8 cellular contexts compared by ENCODE assay signal in the genomic region with DNA sequence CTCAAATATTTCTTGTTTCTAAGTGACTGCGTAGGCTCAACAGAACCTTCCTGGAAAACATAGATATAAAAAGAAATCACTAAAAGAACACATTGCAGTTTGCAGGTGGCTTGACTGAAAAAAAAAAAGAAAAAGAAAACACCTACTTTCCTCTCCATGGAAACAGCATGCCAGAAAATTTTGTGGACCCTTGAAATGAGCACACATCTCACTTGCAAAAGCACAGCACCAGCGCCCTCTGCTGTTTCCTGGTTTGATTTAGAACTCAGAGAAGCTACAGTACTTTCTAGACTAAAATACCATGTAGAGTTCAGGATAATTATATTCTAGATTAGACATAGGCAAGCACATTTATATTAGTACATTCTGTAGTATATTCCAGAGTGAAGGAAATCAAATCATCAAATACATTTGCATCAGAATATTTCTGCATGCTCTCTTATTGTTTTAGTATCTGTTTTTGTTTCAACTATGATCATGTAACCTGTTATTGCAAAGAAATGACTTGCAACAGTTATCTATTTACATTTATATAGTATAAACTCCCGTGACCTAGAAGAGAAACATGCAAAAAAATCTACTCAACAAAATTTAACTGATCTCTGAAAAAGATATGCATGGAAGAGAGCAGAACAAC. TPM values are rescaled to one million over a fixed set of nuclear protein-coding genes. Genes with fewer than 3 reads are reported as not detected.
DNase-seq lines count a peak whose midpoint lies in the region; ATAC-seq and TF ChIP-seq lines count a peak whose summit lies in the region.

No MANE protein-coding gene starts in this region.

- H3K27me3 ChIP-seq in CD4-positive, CD25-positive, alpha-beta regulatory T cell (ENCODE audit: control insufficient read depth, insufficient read depth, low read length), result no peaks in the 10 kb centered on the region

- no peak overlapping the region for H3K27ac ChIP-seq in CD4-positive, CD25-positive, alpha-beta regulatory T cell (ENCODE audit: insufficient read depth, low read length, poor library complexity, severe bottlenecking)

- peak; percentile 81 to 85 (median 83) for TF ChIP-seq CTCF in nephron (IDR thresholded peaks at IDR 0.05; ENCODE audit: unreplicated experiment in 3 of 3)

- no peaks in the 10 kb centered on the region for H3K4me1 Mint-ChIP-seq in CD4-positive, CD25-positive, alpha-beta regulatory T cell
- H3K4me1 Mint-ChIP-seq in nephron, result peaks cover 8% of the 10 kb centered on the region

- H3K4me1 ChIP-seq in CD4-positive, CD25-positive, alpha-beta regulatory T cell (ENCODE audit: control insufficient read depth, insufficient read depth, low read length, poor library complexity, severe bottlenecking), result no peaks in the 10 kb centered on the region

- H3K9me3 Mint-ChIP-seq in CD4-positive, CD25-positive, alpha-beta regulatory T cell, result no peaks in the 10 kb centered on the region
- H3K9me3 Mint-ChIP-seq in nephron, result no peaks in the 10 kb centered on the region

- no peak overlapping the region for H3K4me3 ChIP-seq in CD4-positive, CD25-positive, alpha-beta regulatory T cell (ENCODE audit: low read depth, low read length)

- no peaks in the 10 kb centered on the region for H3K36me3 ChIP-seq in CD4-positive, CD25-positive, alpha-beta regulatory T cell (ENCODE audit: control insufficient read depth, insufficient read depth, low read length)

- H3K36me3 Mint-ChIP-seq in CD4-positive, CD25-positive, alpha-beta regulatory T cell, result no peaks in the 10 kb centered on the region
- no peaks in the 10 kb centered on the region for H3K36me3 Mint-ChIP-seq in nephron (ENCODE audit: low read depth)

- peak; percentile 49 to 80 (median 61) for DNase-seq in CD4-positive, CD25-positive, alpha-beta regulatory T cell
- DNase-seq in HUDEP-2 (lab: John Stamatoyannopoulos, UW; ENCODE audit: unreplicated experiment in 76 of 76), result peak in 67 of 76 experiments; percentile 1 to 77 (median 49)
- DNase-seq in OCI-M1 (lab: John Stamatoyannopoulos, UW), result peak; percentile 76
- peak; percentile 60 for DNase-seq in activated T-cell treated with anti-CD3 and anti-CD28 coated beads for 24 hours (ENCODE audit: low read depth)
- peak; percentile 66 for DNase-seq in fibroblast of gingiva (ENCODE audit: low read depth)
- peak; percentile 62 for DNase-seq in stimulated activated naive CD4-positive, alpha-beta T cell treated with Interleukin-2 at 50 U/mL for 16 hours (lab: John Stamatoyannopoulos, UW)

- peaks cover 23% of the 10 kb centered on the region for H3K27me3 Mint-ChIP-seq in CD4-positive, CD25-positive, alpha-beta regulatory T cell
- no peaks in the 10 kb centered on the region for H3K27me3 Mint-ChIP-seq in nephron (ENCODE audit: low read depth)

- no peaks in the 10 kb centered on the region for H3K9me3 ChIP-seq in CD4-positive, CD25-positive, alpha-beta regulatory T cell (ENCODE audit: control insufficient read depth in 2 of 2, low read length in 2 of 2)

- H3K4me3 Mint-ChIP-seq in CD4-positive, CD25-positive, alpha-beta regulatory T cell, result no peak overlapping the region
- no peak overlapping the region for H3K4me3 Mint-ChIP-seq in nephron

- H3K27ac Mint-ChIP-seq in CD4-positive, CD25-positive, alpha-beta regulatory T cell, result no peak overlapping the region
- H3K27ac Mint-ChIP-seq in nephron, result no peak overlapping the region

- ATAC-seq in CD4-positive, CD25-positive, alpha-beta regulatory T cell (ENCODE audit: low read depth in 2 of 2), result peak in 1 of 2 donors; percentile 48
- ATAC-seq in GM19023 (IDR thresholded peaks at IDR 0.05; ENCODE audit: unreplicated experiment), result no peak

RNA-seq across cellular contexts. Expression of a gene that starts 22.3 kb away (rescaled TPM):
- 26.3 TPM for total RNA-seq in CD4-positive, CD25-positive, alpha-beta regulatory T cell
- 1 to 10 TPM; 4.4 to 8.8 (median 7.3) TPM for polyA plus RNA-seq in CD4-positive, CD25-positive, alpha-beta regulatory T cell
